43 cellular contexts compared by ENCODE assay signal in the genomic region with DNA sequence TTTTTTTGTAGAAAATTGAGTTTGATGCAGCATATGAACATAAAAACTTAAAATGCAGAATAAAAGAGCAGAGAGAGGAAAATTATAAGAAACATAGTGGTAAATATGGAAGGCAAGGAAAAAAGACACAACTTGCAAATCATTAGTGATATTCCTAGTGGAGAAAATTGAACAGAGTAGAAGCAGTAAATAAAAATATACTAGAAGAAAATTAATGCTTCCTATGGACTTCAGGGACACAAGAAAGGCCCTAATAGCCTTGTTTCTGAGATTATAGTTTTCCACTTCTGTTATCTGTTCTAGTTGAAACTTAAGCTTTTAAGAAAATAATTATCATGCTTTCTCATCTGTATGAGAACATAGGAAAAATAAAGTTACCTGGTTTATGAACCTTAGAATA. TPM values are rescaled to one million over a fixed set of nuclear protein-coding genes. Genes with fewer than 3 reads are reported as not detected.
"Had no signal": no experiment of that assay in that cellular context is flagged by ENCODE, and none has a peak within 500 bp of the region (broad histone marks: within the 10 kb centered on the region; RNA-seq: fewer than 3 reads in every experiment).

No MANE protein-coding gene starts in this region.

- ATAC-seq: activated naive CD4-positive, alpha-beta T cell treated with anti-CD3 and anti-CD28 coated beads, Interleukin-2, amount 50 U/mL, for 72 hours; activated naive CD8-positive, alpha-beta T cell treated with anti-CD3 and anti-CD28 coated beads, Interleukin-2, amount 50 U/mL, for 24 hours; activated T-cell treated with anti-CD3 and anti-CD28 coated beads, Interleukin-2, amount 50 U/mL, for 4 hours; activated T-cell treated with anti-CD3 and anti-CD28 coated beads, Interleukin-2, amount 50 U/mL, for 72 hours; activated T-helper 17 cell treated with anti-CD3 and anti-CD28 coated beads, Interleukin-2, amount 50 U/mL, for 72 hours; body of pancreas had no signal

- H3K27ac Mint-ChIP-seq: activated naive CD4-positive, alpha-beta T cell treated with anti-CD3 and anti-CD28 coated beads for 36 hours; activated naive CD4-positive, alpha-beta T cell treated with anti-CD3 and anti-CD28 coated beads, Interleukin-2, amount 10 ng/mL, durations not matched to agents 7 days and 5 days; activated naive CD4-positive, alpha-beta T cell treated with anti-CD3 and anti-CD28 coated beads, Interleukin-2, amount 50 U/mL, for 72 hours; activated naive CD8-positive, alpha-beta T cell; activated naive CD8-positive, alpha-beta T cell treated with anti-CD3 and anti-CD28 coated beads, Interleukin-2, amount 10 ng/mL, durations not matched to agents 7 days and 5 days; activated naive CD8-positive, alpha-beta T cell treated with anti-CD3 and anti-CD28 coated beads, Interleukin-2, amount 50 U/mL, for 24 hours; activated T-cell treated with anti-CD3 and anti-CD28 coated beads, Interleukin-2, amount 50 U/mL, for 24 hours; activated T-cell treated with anti-CD3 and anti-CD28 coated beads, Interleukin-2, amount 50 U/mL, for 72 hours; activated T-helper 1 cell treated with anti-CD3 and anti-CD28 coated beads, Interleukin-12 subunit alpha, Interleukin-12 subunit beta, Interleukin-2, Interleukin-4 antibody, amounts not matched to agents 30 ng/mL and 10 ng/mL and 1 ng/mL, durations not matched to agents 14 hours and 24 hours and 36 hours; activated T-helper 17 cell treated with anti-CD3 and anti-CD28 coated beads, Interleukin-2, amount 50 U/mL, for 72 hours; activated T-helper 2 cell treated with anti-CD3 and anti-CD28 coated beads, Interferon-gamma antibody, Interleukin-2, Interleukin-4, amounts not matched to agents 10 μg/mL and 5 μg/mL and 100 μg/mL, durations not matched to agents 14 hours and 24 hours and 36 hours; brain had no signal

- H3K4me1 Mint-ChIP-seq: activated naive CD4-positive, alpha-beta T cell treated with anti-CD3 and anti-CD28 coated beads, Interleukin-2, amount 10 ng/mL, durations not matched to agents 7 days and 5 days; activated naive CD8-positive, alpha-beta T cell treated with anti-CD3 and anti-CD28 coated beads for 36 hours; activated naive CD8-positive, alpha-beta T cell treated with anti-CD3 and anti-CD28 coated beads, Interleukin-2, amount 10 ng/mL, durations not matched to agents 7 days and 5 days; activated naive CD8-positive, alpha-beta T cell treated with anti-CD3 and anti-CD28 coated beads, Interleukin-2, amount 50 U/mL, for 24 hours; activated T-helper 17 cell treated with anti-CD3 and anti-CD28 coated beads, Interleukin-2, amount 50 U/mL, for 72 hours; brain; central memory CD8-positive, alpha-beta T cell had no signal

- H3K4me1 ChIP-seq: adrenal gland, ascending aorta, body of pancreas, breast epithelium had no signal

- H3K27me3 ChIP-seq: adrenal gland, ascending aorta, body of pancreas, brain microvascular endothelial cell, breast epithelium, cardiac muscle cell had no signal

- DNase-seq: activated effector memory CD4-positive, alpha-beta T cell treated with anti-CD3 and anti-CD28 coated beads, Interleukin-2, amount 50 U/mL, for 16 hours; activated effector memory CD4-positive, alpha-beta T cell treated with Interleukin-2 at 50 U/mL for 16 hours; activated gamma-delta T cell; activated gamma-delta T cell treated with Interleukin-2 at 50 U/mL for 16 hours; activated naive CD4-positive, alpha-beta T cell; activated naive CD4-positive, alpha-beta T cell treated with anti-CD3 and anti-CD28 coated beads for 36 hours; activated naive CD4-positive, alpha-beta T cell treated with anti-CD3 and anti-CD28 coated beads, Interleukin-2, amount 10 ng/mL, durations not matched to agents 7 days and 5 days; activated naive CD4-positive, alpha-beta T cell treated with Interleukin-2 at 50 U/mL for 16 hours; activated naive CD8-positive, alpha-beta T cell treated with anti-CD3 and anti-CD28 coated beads for 36 hours; activated naive CD8-positive, alpha-beta T cell treated with anti-CD3 and anti-CD28 coated beads, Interleukin-2, amount 10 ng/mL, durations not matched to agents 7 days and 5 days; activated naive CD8-positive, alpha-beta T cell treated with anti-CD3 and anti-CD28 coated beads, Interleukin-2, amount 50 U/mL, for 24 hours; activated T-cell treated with anti-CD3 and anti-CD28 coated beads for 4 hours; activated T-cell treated with anti-CD3 and anti-CD28 coated beads, Interleukin-2, amount 50 U/mL, for 1 hour; activated T-cell treated with anti-CD3 and anti-CD28 coated beads, Interleukin-2, amount 50 U/mL, for 24 hours; activated T-cell treated with anti-CD3 and anti-CD28 coated beads, Interleukin-2, amount 50 U/mL, for 4 hours; activated T-cell treated with anti-CD3 and anti-CD28 coated beads, Interleukin-2, amount 50 U/mL, for 48 hours; activated T-cell treated with anti-CD3 and anti-CD28 coated beads, Interleukin-2, amount 50 U/mL, for 72 hours; adrenal gland; amniotic stem cell; amygdala; anterior cingulate cortex; aorta; body of pancreas; brain microvascular endothelial cell; caudate nucleus; central memory CD4-positive, alpha-beta T cell; cerebellar nuclear complex had no signal

- H3K36me3 ChIP-seq: breast epithelium had no signal

- FAIRE-seq: astrocyte, bronchial epithelial cell had no signal

- H3K4me3 ChIP-seq: adrenal gland, ascending aorta, body of pancreas, breast epithelium, cardiac muscle cell had no signal

- H3K4me3 Mint-ChIP-seq: activated naive CD4-positive, alpha-beta T cell treated with anti-CD3 and anti-CD28 coated beads for 36 hours; activated naive CD4-positive, alpha-beta T cell treated with anti-CD3 and anti-CD28 coated beads, Interleukin-2, amount 10 ng/mL, durations not matched to agents 7 days and 5 days; activated naive CD8-positive, alpha-beta T cell; activated naive CD8-positive, alpha-beta T cell treated with anti-CD3 and anti-CD28 coated beads for 36 hours; activated naive CD8-positive, alpha-beta T cell treated with anti-CD3 and anti-CD28 coated beads, Interleukin-2, amount 10 ng/mL, durations not matched to agents 7 days and 5 days; activated naive CD8-positive, alpha-beta T cell treated with anti-CD3 and anti-CD28 coated beads, Interleukin-2, amount 50 U/mL, for 24 hours; activated T-cell treated with anti-CD3 and anti-CD28 coated beads, Interleukin-2, amount 50 U/mL, for 24 hours; activated T-cell treated with anti-CD3 and anti-CD28 coated beads, Interleukin-2, amount 50 U/mL, for 4 hours; activated T-cell treated with anti-CD3 and anti-CD28 coated beads, Interleukin-2, amount 50 U/mL, for 72 hours; activated T-helper 1 cell treated with anti-CD3 and anti-CD28 coated beads, Interleukin-12 subunit alpha, Interleukin-12 subunit beta, Interleukin-2, Interleukin-4 antibody, amounts not matched to agents 30 ng/mL and 10 ng/mL and 1 ng/mL, durations not matched to agents 14 hours and 24 hours and 36 hours; activated T-helper 17 cell treated with anti-CD3 and anti-CD28 coated beads, Interleukin-2, amount 50 U/mL, for 72 hours; brain; central memory CD8-positive, alpha-beta T cell had no signal

- H3K9me3 Mint-ChIP-seq: activated naive CD4-positive, alpha-beta T cell treated with anti-CD3 and anti-CD28 coated beads for 36 hours; activated naive CD4-positive, alpha-beta T cell treated with anti-CD3 and anti-CD28 coated beads, Interleukin-2, amount 10 ng/mL, durations not matched to agents 7 days and 5 days; activated naive CD4-positive, alpha-beta T cell treated with anti-CD3 and anti-CD28 coated beads, Interleukin-2, amount 50 U/mL, for 72 hours; activated naive CD8-positive, alpha-beta T cell treated with anti-CD3 and anti-CD28 coated beads for 36 hours; activated naive CD8-positive, alpha-beta T cell treated with anti-CD3 and anti-CD28 coated beads, Interleukin-2, amount 10 ng/mL, durations not matched to agents 7 days and 5 days; activated naive CD8-positive, alpha-beta T cell treated with anti-CD3 and anti-CD28 coated beads, Interleukin-2, amount 50 U/mL, for 24 hours; activated T-cell treated with anti-CD3 and anti-CD28 coated beads, Interleukin-2, amount 50 U/mL, for 24 hours; activated T-cell treated with anti-CD3 and anti-CD28 coated beads, Interleukin-2, amount 50 U/mL, for 4 hours; activated T-cell treated with anti-CD3 and anti-CD28 coated beads, Interleukin-2, amount 50 U/mL, for 72 hours; activated T-helper 1 cell treated with anti-CD3 and anti-CD28 coated beads, Interleukin-12 subunit alpha, Interleukin-12 subunit beta, Interleukin-2, Interleukin-4 antibody, amounts not matched to agents 30 ng/mL and 10 ng/mL and 1 ng/mL, durations not matched to agents 14 hours and 24 hours and 36 hours; activated T-helper 17 cell treated with anti-CD3 and anti-CD28 coated beads, Interleukin-2, amount 50 U/mL, for 72 hours; activated T-helper 2 cell treated with anti-CD3 and anti-CD28 coated beads, Interferon-gamma antibody, Interleukin-2, Interleukin-4, amounts not matched to agents 10 μg/mL and 5 μg/mL and 100 μg/mL, durations not matched to agents 14 hours and 24 hours and 36 hours; brain; central memory CD8-positive, alpha-beta T cell had no signal

- H3K27ac ChIP-seq: adrenal gland, ascending aorta, body of pancreas, brain microvascular endothelial cell, cardiac muscle cell had no signal

- H3K9me3 ChIP-seq: adrenal gland, ascending aorta, body of pancreas, breast epithelium had no signal

- H3K27me3 Mint-ChIP-seq: activated naive CD4-positive, alpha-beta T cell treated with anti-CD3 and anti-CD28 coated beads, Interleukin-2, amount 10 ng/mL, durations not matched to agents 7 days and 5 days; activated naive CD8-positive, alpha-beta T cell; activated naive CD8-positive, alpha-beta T cell treated with anti-CD3 and anti-CD28 coated beads for 36 hours; activated naive CD8-positive, alpha-beta T cell treated with anti-CD3 and anti-CD28 coated beads, Interleukin-2, amount 10 ng/mL, durations not matched to agents 7 days and 5 days; activated naive CD8-positive, alpha-beta T cell treated with anti-CD3 and anti-CD28 coated beads, Interleukin-2, amount 50 U/mL, for 24 hours; activated T-cell treated with anti-CD3 and anti-CD28 coated beads, Interleukin-2, amount 50 U/mL, for 24 hours; activated T-helper 17 cell treated with anti-CD3 and anti-CD28 coated beads, Interleukin-2, amount 50 U/mL, for 72 hours; brain; central memory CD8-positive, alpha-beta T cell had no signal

RNA-seq across cellular contexts. Expression of gene ADIG, which starts 25.6 kb away (rescaled TPM):
- total RNA-seq: activated naive CD4-positive, alpha-beta T cell treated with anti-CD3 and anti-CD28 coated beads for 36 hours; activated naive CD4-positive, alpha-beta T cell treated with anti-CD3 and anti-CD28 coated beads, Interleukin-2, amount 50 U/mL, for 72 hours; activated naive CD8-positive, alpha-beta T cell treated with anti-CD3 and anti-CD28 coated beads for 36 hours; activated naive CD8-positive, alpha-beta T cell treated with anti-CD3 and anti-CD28 coated beads, Interleukin-2, amount 10 ng/mL, durations not matched to agents 7 days and 5 days; activated T-cell treated with anti-CD3 and anti-CD28 coated beads, Interleukin-2, amount 50 U/mL, for 4 hours; activated T-cell treated with anti-CD3 and anti-CD28 coated beads, Interleukin-2, amount 50 U/mL, for 72 hours; activated T-helper 1 cell treated with anti-CD3 and anti-CD28 coated beads, Interleukin-12 subunit alpha, Interleukin-12 subunit beta, Interleukin-2, Interleukin-4 antibody, amounts not matched to agents 30 ng/mL and 10 ng/mL and 1 ng/mL, durations not matched to agents 14 hours and 24 hours and 36 hours; activated T-helper 17 cell treated with anti-CD3 and anti-CD28 coated beads, Interleukin-2, amount 50 U/mL, for 72 hours; activated T-helper 2 cell treated with anti-CD3 and anti-CD28 coated beads, Interferon-gamma antibody, Interleukin-2, Interleukin-4, amounts not matched to agents 10 μg/mL and 5 μg/mL and 100 μg/mL, durations not matched to agents 14 hours and 24 hours and 36 hours; adrenal gland; aorta; ascending aorta; astrocyte; body of pancreas; breast epithelium; bronchial epithelial cell; cardiac muscle cell; cardiac septum; cerebellum; chondrocyte had no signal
- polyA plus RNA-seq: adipose tissue, adrenal gland, aorta, cardiac muscle cell had no signal

RNA-seq across cellular contexts. Expression of gene ARHGAP40, which starts 46.2 kb away (rescaled TPM):
- total RNA-seq: activated naive CD4-positive, alpha-beta T cell treated with anti-CD3 and anti-CD28 coated beads for 36 hours; activated naive CD4-positive, alpha-beta T cell treated with anti-CD3 and anti-CD28 coated beads, Interleukin-2, amount 50 U/mL, for 72 hours; activated naive CD8-positive, alpha-beta T cell treated with anti-CD3 and anti-CD28 coated beads, Interleukin-2, amount 10 ng/mL, durations not matched to agents 7 days and 5 days; activated T-cell treated with anti-CD3 and anti-CD28 coated beads, Interleukin-2, amount 50 U/mL, for 4 hours; activated T-cell treated with anti-CD3 and anti-CD28 coated beads, Interleukin-2, amount 50 U/mL, for 72 hours; activated T-helper 1 cell treated with anti-CD3 and anti-CD28 coated beads, Interleukin-12 subunit alpha, Interleukin-12 subunit beta, Interleukin-2, Interleukin-4 antibody, amounts not matched to agents 30 ng/mL and 10 ng/mL and 1 ng/mL, durations not matched to agents 14 hours and 24 hours and 36 hours; activated T-helper 17 cell treated with anti-CD3 and anti-CD28 coated beads, Interleukin-2, amount 50 U/mL, for 72 hours; activated T-helper 2 cell treated with anti-CD3 and anti-CD28 coated beads, Interferon-gamma antibody, Interleukin-2, Interleukin-4, amounts not matched to agents 10 μg/mL and 5 μg/mL and 100 μg/mL, durations not matched to agents 14 hours and 24 hours and 36 hours; adrenal gland; aorta; ascending aorta; body of pancreas; cardiac muscle cell; cardiac septum; cerebellum; chondrocyte had no signal
- polyA plus RNA-seq: aorta, cardiac muscle cell had no signal
